In the genomic region with DNA sequence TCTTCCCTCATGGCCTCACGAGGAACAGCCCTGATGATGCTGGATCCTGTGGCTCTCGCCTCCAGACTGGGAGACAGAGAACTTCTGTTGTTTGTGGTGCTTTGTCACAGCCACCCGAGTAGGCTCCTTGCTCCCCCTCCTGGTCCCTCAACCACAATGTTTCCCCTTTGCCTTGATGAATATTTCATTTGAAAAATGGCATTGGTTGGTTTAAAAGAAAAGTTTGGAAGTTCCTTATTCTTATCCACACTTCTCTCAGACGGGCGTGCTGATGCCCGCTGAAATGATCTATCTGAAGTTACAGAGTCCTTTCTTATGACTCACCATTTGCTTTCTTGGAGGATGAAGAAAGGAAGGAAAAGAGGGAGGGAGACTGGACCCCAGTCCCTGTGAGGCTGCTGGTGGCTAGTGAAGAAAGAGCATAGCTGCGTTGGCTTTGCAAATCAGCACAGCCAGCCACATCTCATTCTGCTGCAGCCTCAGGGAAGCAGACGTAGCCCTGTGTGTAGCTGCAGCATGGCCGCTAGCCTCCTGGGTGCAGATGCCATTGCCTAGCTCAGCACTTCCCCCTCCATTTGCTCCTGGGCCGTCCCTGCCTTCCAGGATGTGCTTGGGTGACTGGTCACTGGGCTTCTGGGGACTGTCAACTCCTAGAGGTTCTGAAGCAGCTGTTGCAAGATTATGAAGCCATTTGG, we compare ENCODE assay signal across 9 cellular contexts.
DNase-seq lines count a peak whose midpoint lies in the region; ATAC-seq, FAIRE-seq and TF ChIP-seq lines count a peak whose summit lies in the region.
"Had no signal": no experiment of that assay in that cellular context is flagged by ENCODE, and none has a peak within 500 bp of the region (broad histone marks: within the 10 kb centered on the region; RNA-seq: fewer than 3 reads in every experiment).

No MANE protein-coding gene starts in this region.

- no peak for ATAC-seq in GM19452 (IDR thresholded peaks at IDR 0.05; ENCODE audit: unreplicated experiment)

- peaks cover 3% of the 10 kb centered on the region for H3K36me3 Mint-ChIP-seq in activated naive CD8-positive, alpha-beta T cell treated with anti-CD3 and anti-CD28 coated beads for 36 hours
- H3K36me3 Mint-ChIP-seq: memory B cell had no signal

- no peaks in the 10 kb centered on the region for H3K79me2 ChIP-seq in smooth muscle cell (ENCODE audit: low read depth)

- H3F3A ChIP-seq in smooth muscle cell (ENCODE audit: low read depth) = peaks cover 6% of the 10 kb centered on the region

- H3K4me1 Mint-ChIP-seq in activated naive CD8-positive, alpha-beta T cell treated with anti-CD3 and anti-CD28 coated beads for 36 hours = peaks cover 24% of the 10 kb centered on the region

- peak overlapping the region; percentile 62 for H3K4me2 ChIP-seq in smooth muscle cell

- no peak overlapping the region for H3K27ac ChIP-seq in A673 (ENCODE audit: low read depth, low read length, poor library complexity, severe bottlenecking)
- H3K27ac ChIP-seq in RWPE1 = peak overlapping the region; percentile 58
- H3K27ac ChIP-seq in right atrium auricular region = peak overlapping the region in 1 of 2 donors; percentile 28
- peak overlapping the region; percentile 2 for H3K27ac ChIP-seq in smooth muscle cell (ENCODE audit: low read depth)

- POLR2A ChIA-PET in A673 (lab: Charles Lee; ENCODE audit: low non-redundant PET) (no interaction called here), RWPE1 (lab: Yijun Ruan, JAX; ENCODE audit: low non-redundant PET) (no interaction called here)

- H3K9ac ChIP-seq in smooth muscle cell (ENCODE audit: low read depth) = no peak overlapping the region

- H3K9me3 ChIP-seq in A673 (ENCODE audit: low read depth, low read length, poor library complexity, severe bottlenecking) = no peaks in the 10 kb centered on the region
- H3K9me3 ChIP-seq in right atrium auricular region = no peaks in the 10 kb centered on the region
- no peaks in the 10 kb centered on the region for H3K9me3 ChIP-seq in smooth muscle cell (replicated peaks; ENCODE audit: low read depth)

- TF ChIP-seq CTCF in A673 (conservative IDR thresholded peaks at IDR 0.05; ENCODE audit: low read depth, low read length) (peak; percentile 70), GM13976 (IDR thresholded peaks at IDR 0.05; ENCODE audit: borderline replicate concordance, control extremely low read depth, extremely low read depth, insufficient read depth, missing control alignments) (peak; percentile 16), RWPE1 (conservative IDR thresholded peaks at IDR 0.05; ENCODE audit: low read depth) (no peak), right atrium auricular region (IDR thresholded peaks at IDR 0.05) (peak in 1 of 2 donors; percentile 69), smooth muscle cell (IDR thresholded peaks at IDR 0.05; ENCODE audit: borderline replicate concordance, insufficient read depth, poor library complexity, severe bottlenecking) (peak; percentile 34)

- no TSS peak for BruUV-seq in A673 (replicated peaks; lab: Mats Ljungman, UMichigan)

- DNase-seq in A673 (ENCODE audit: low spot score) (peak; percentile 75), GM13976 (ENCODE audit: low spot score) (no peak), RWPE1 (ENCODE audit: low spot score) (peak; percentile 64), right atrium auricular region (ENCODE audit: low spot score) (peak; percentile 76), smooth muscle cell (lab: John Stamatoyannopoulos, UW; ENCODE audit: unreplicated experiment) (no peak), GM19239 (ENCODE audit: insufficient read length, low spot score) (no peak)
- peak; percentile 19 for DNase-seq in activated naive CD8-positive, alpha-beta T cell treated with anti-CD3 and anti-CD28 coated beads for 36 hours

- H3K4me3 ChIP-seq in A673 (ENCODE audit: low read depth, low read length, poor library complexity, severe bottlenecking) = no peak overlapping the region
- no peak overlapping the region for H3K4me3 ChIP-seq in right atrium auricular region
- H3K4me3 ChIP-seq in smooth muscle cell = no peak overlapping the region

- in situ Hi-C loops in GM13976 (cut with MboI; ENCODE audit: low sequenced_read_pairs, unreplicated experiment) = no loop called here

- no peaks in the 10 kb centered on the region for H3K36me3 ChIP-seq in A673 (ENCODE audit: insufficient read depth, low read length, poor library complexity, severe bottlenecking)
- H3K36me3 ChIP-seq in right atrium auricular region = no peaks in the 10 kb centered on the region
- H3K36me3 ChIP-seq in smooth muscle cell (ENCODE audit: low read depth) = no peaks in the 10 kb centered on the region

- H3K27me3 ChIP-seq in A673 (replicated peaks; ENCODE audit: insufficient read depth, low read depth, low read length, poor library complexity) (no peaks in the 10 kb centered on the region), right atrium auricular region (no peaks in the 10 kb centered on the region), smooth muscle cell (ENCODE audit: low read depth) (no peaks in the 10 kb centered on the region)

- H3K27ac Mint-ChIP-seq in activated naive CD8-positive, alpha-beta T cell treated with anti-CD3 and anti-CD28 coated beads for 36 hours = no peak overlapping the region
- H3K27ac Mint-ChIP-seq: memory B cell had no signal

- peak overlapping the region; percentile 68 for H2AFZ ChIP-seq in smooth muscle cell (ENCODE audit: low read depth)

- H3K4me3 Mint-ChIP-seq in activated naive CD8-positive, alpha-beta T cell treated with anti-CD3 and anti-CD28 coated beads for 36 hours = no peak overlapping the region
- H3K4me3 Mint-ChIP-seq: memory B cell had no signal

- H4K20me1 ChIP-seq in smooth muscle cell (ENCODE audit: low read depth) = no peaks in the 10 kb centered on the region

- intact Hi-C loops in A673 (cut with micrococcal nuclease; ENCODE audit: unreplicated experiment) = loop anchor here (2.0 to 10.0 kb wide), 2 partner anchors 335 to 547 kb away; a partner anchor contains a TSS

- FAIRE-seq in GM19239 (lab: Jason Lieb, UNC) = no peak

- no peaks in the 10 kb centered on the region for H3K27me3 Mint-ChIP-seq in activated naive CD8-positive, alpha-beta T cell treated with anti-CD3 and anti-CD28 coated beads for 36 hours

- H3K4me1 ChIP-seq in A673 (ENCODE audit: insufficient read depth, low read length, poor library complexity, severe bottlenecking) = no peaks in the 10 kb centered on the region
- H3K4me1 ChIP-seq in right atrium auricular region = no peaks in the 10 kb centered on the region
- H3K4me1 ChIP-seq in smooth muscle cell (ENCODE audit: low read depth) = no peaks in the 10 kb centered on the region

- H3K9me3 Mint-ChIP-seq in activated naive CD8-positive, alpha-beta T cell treated with anti-CD3 and anti-CD28 coated beads for 36 hours = peaks cover 11% of the 10 kb centered on the region

- WGBS in smooth muscle cell (ENCODE audit: low lambda C conversion rate) = 29% methylated on average over 10 of the region's 10 CpGs

- CTCF ChIA-PET in A673 (lab: Charles Lee) = interaction anchor here (1.2 kb wide), 1 partner anchor 325 kb away, joined by 3 read pairs; no protein-coding TSS in a partner anchor
- CTCF ChIA-PET in RWPE1 (lab: Yijun Ruan, JAX) = interaction anchor here (0.6 to 1.3 kb wide), 7 partner anchors 10 to 1568 kb away, joined by 3 to 6 read pairs (median 3); no protein-coding TSS in a partner anchor

Comparison
In these comparisons a context has a peak if more than half of its experiments do, and no peak if none do; other contexts are left out.
1. DNase-seq: peak in A673 (single experiment), RWPE1 (single experiment), activated naive CD8-positive, alpha-beta T cell treated with anti-CD3 and anti-CD28 coated beads for 36 hours (single experiment) and right atrium auricular region (single experiment); none in GM13976 (single experiment), smooth muscle cell (single experiment) and GM19239 (single experiment).